ENCODE assay signal across 11 cellular contexts in genomic region chr2:190759749-190760213, GRCh38.
A peak's percentile ranks its signal among the peaks of the same experiment; 100 is the strongest.
DNase-seq lines count a peak whose midpoint lies in the region; ATAC-seq and TF ChIP-seq lines count a peak whose summit lies in the region.
"Had no signal": no experiment of that assay in that cellular context is flagged by ENCODE, and none has a peak within 500 bp of the region (broad histone marks: within the 10 kb centered on the region; RNA-seq: fewer than 3 reads in every experiment).

No MANE protein-coding gene starts in this region.

- intact Hi-C loops in MCF 10A (cut with micrococcal nuclease) (no loop called here), breast epithelium (cut with DNase I; ENCODE audit: low total_unique reads) (loop anchor here (5.0 kb wide), 2 partner anchors 247 to 908 kb away; no protein-coding TSS in a partner anchor)

- H3K4me3 ChIP-seq in breast epithelium (no peak overlapping the region), upper lobe of left lung (no peak overlapping the region)

- POLR2A ChIA-PET in MCF 10A (lab: Yijun Ruan, JAX), result interaction anchor here (0.7 to 1.3 kb wide), 7 partner anchors 16 to 254 kb away, joined by 3 to 5 read pairs (median 3); no protein-coding TSS in a partner anchor

- peaks cover 16% of the 10 kb centered on the region for H3K4me1 Mint-ChIP-seq in MCF 10A (ENCODE audit: insufficient read depth, unreplicated experiment)

- BruUV-seq in MCF 10A (replicated peaks; lab: Mats Ljungman, UMichigan), result no TSS peak

- WGBS in upper lobe of left lung, 2 donors, result 84 to 89% methylated on average over 8 of the region's 8 CpGs

- TF ChIP-seq EP300 in upper lobe of left lung (IDR thresholded peaks at IDR 0.05), result no peak

- H3K9me3 ChIP-seq in breast epithelium (no peaks in the 10 kb centered on the region), upper lobe of left lung (no peaks in the 10 kb centered on the region)
- H3K9me3 ChIP-seq: Caco-2 had no signal

- TF ChIP-seq POLR2A in breast epithelium (IDR thresholded peaks at IDR 0.05), result no peak
- TF ChIP-seq POLR2A in upper lobe of left lung (IDR thresholded peaks at IDR 0.05), result no peak

- no peaks in the 10 kb centered on the region for H3K9me3 Mint-ChIP-seq in MCF 10A (ENCODE audit: unreplicated experiment)
- H3K9me3 Mint-ChIP-seq: activated naive CD8-positive, alpha-beta T cell treated with anti-CD3 and anti-CD28 coated beads, Interleukin-2, amount 10 ng/mL, durations not matched to agents 7 days and 5 days; immature natural killer cell had no signal

- CTCF ChIA-PET in MCF 10A (lab: Yijun Ruan, JAX), result interaction anchor here (0.6 kb wide), 1 partner anchor 293 kb away, joined by 3 read pairs; no protein-coding TSS in a partner anchor

- H3K36me3 ChIP-seq in breast epithelium (no peaks in the 10 kb centered on the region), upper lobe of left lung (no peaks in the 10 kb centered on the region)

- no peaks in the 10 kb centered on the region for H3K36me3 Mint-ChIP-seq in MCF 10A (ENCODE audit: insufficient read depth, unreplicated experiment)
- H3K36me3 Mint-ChIP-seq: activated naive CD8-positive, alpha-beta T cell treated with anti-CD3 and anti-CD28 coated beads, Interleukin-2, amount 10 ng/mL, durations not matched to agents 7 days and 5 days; immature natural killer cell had no signal

- no peaks in the 10 kb centered on the region for H3K4me1 ChIP-seq in breast epithelium
- peaks cover 0 to 2% (median 0%) of the 10 kb centered on the region in 4 donors for H3K4me1 ChIP-seq in upper lobe of left lung
- H3K4me1 ChIP-seq: Caco-2 had no signal

- no peak for TF ChIP-seq CTCF in MCF 10A (IDR thresholded peaks at IDR 0.05; ENCODE audit: unreplicated experiment)
- TF ChIP-seq CTCF in breast epithelium (IDR thresholded peaks at IDR 0.05), result no peak
- TF ChIP-seq CTCF in upper lobe of left lung (IDR thresholded peaks at IDR 0.05), result no peak

- ATAC-seq in upper lobe of left lung (ENCODE audit: low FRiP score in 2 of 2) (peak; percentile 55 to 56), GM21423 (IDR thresholded peaks at IDR 0.05; ENCODE audit: unreplicated experiment) (no peak), HG03342 (IDR thresholded peaks at IDR 0.05; ENCODE audit: unreplicated experiment) (no peak), HG03139 (IDR thresholded peaks at IDR 0.05; ENCODE audit: unreplicated experiment) (no peak)

- H3K27me3 ChIP-seq in breast epithelium (no peaks in the 10 kb centered on the region), upper lobe of left lung (no peaks in the 10 kb centered on the region)

- H3K4me3 Mint-ChIP-seq in MCF 10A (ENCODE audit: unreplicated experiment), result peak overlapping the region; percentile 24

- peak overlapping the region; percentile 77 for H3K27ac Mint-ChIP-seq in MCF 10A (ENCODE audit: low read depth, unreplicated experiment)
- H3K27ac Mint-ChIP-seq: activated naive CD8-positive, alpha-beta T cell treated with anti-CD3 and anti-CD28 coated beads, Interleukin-2, amount 10 ng/mL, durations not matched to agents 7 days and 5 days; immature natural killer cell had no signal

- DNase-seq in MCF 10A (ENCODE audit: unreplicated experiment), result peak; percentile 82
- no peak for DNase-seq in breast epithelium (ENCODE audit: low spot score in 2 of 2)
- DNase-seq in RPMI7951 (ENCODE audit: low read depth), result peak; percentile 81
- DNase-seq in fibroblast of gingiva (ENCODE audit: low read depth), result peak; percentile 87
- no peak for DNase-seq in upper lobe of left lung
- DNase-seq: activated naive CD8-positive, alpha-beta T cell treated with anti-CD3 and anti-CD28 coated beads, Interleukin-2, amount 10 ng/mL, durations not matched to agents 7 days and 5 days; Caco-2; immature natural killer cell had no signal

- H3K27me3 Mint-ChIP-seq in MCF 10A (ENCODE audit: insufficient read depth, unreplicated experiment), result no peaks in the 10 kb centered on the region

- H3K27ac ChIP-seq in breast epithelium (no peak overlapping the region), upper lobe of left lung (no peak overlapping the region)

Comparison
In these comparisons a context has a peak if more than half of its experiments do, and no peak if none do; other contexts are left out.
1. DNase-seq: peak in MCF 10A (single experiment), RPMI7951 (single experiment) and fibroblast of gingiva (single experiment); none in breast epithelium (0 of 2) and upper lobe of left lung (0 of 2).
2. ATAC-seq: peak in upper lobe of left lung (2 of 2); none in GM21423 (single experiment), HG03342 (single experiment) and HG03139 (single experiment).